Comparison of ENCODE assay signal across 23 cellular contexts in the genomic region with DNA sequence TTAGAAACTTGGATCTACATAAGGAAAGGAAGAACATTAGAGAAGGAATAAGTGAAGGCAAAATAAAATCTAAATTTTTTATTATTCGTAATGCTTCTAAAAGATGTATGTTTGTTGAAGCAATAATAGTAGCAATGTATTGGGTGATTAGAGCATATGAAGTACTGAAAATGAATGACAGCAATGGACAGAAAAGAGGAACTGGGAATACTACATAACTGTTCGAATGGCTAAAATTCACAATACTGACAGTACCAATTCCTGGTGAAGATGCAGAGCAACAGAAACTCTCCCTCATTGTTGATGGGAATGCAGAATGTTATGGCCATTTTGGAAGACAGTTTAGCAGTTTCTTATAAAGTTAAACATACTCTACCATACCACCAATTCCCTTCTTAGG.
"Had no signal": no experiment of that assay in that cellular context is flagged by ENCODE, and none has a peak within 500 bp of the region (broad histone marks: within the 10 kb centered on the region; RNA-seq: fewer than 3 reads in every experiment).

No MANE protein-coding gene starts in this region.

- H3K4me3 ChIP-seq: dorsolateral prefrontal cortex, hepatocyte, lung, neural progenitor cell, ovary, right atrium auricular region, suprapubic skin, tibial artery, upper lobe of left lung, uterus had no signal

- H2AFZ ChIP-seq: hepatocyte, neural progenitor cell had no signal

- H3K79me2 ChIP-seq: hepatocyte had no signal

- H3K9me3 ChIP-seq: ovary, right atrium auricular region, suprapubic skin, tibial artery, upper lobe of left lung, uterus had no signal

- H3K4me2 ChIP-seq: hepatocyte, neural progenitor cell had no signal

- H3K27me3 ChIP-seq: hepatocyte, neural progenitor cell, ovary, right atrium auricular region, suprapubic skin, tibial artery, upper lobe of left lung, uterus had no signal

- H3K27ac ChIP-seq: dorsolateral prefrontal cortex, hepatocyte, neural progenitor cell, ovary, right atrium auricular region, suprapubic skin, tibial artery, upper lobe of left lung, uterus had no signal

- ATAC-seq: left colon; left ventricle myocardium superior; natural killer cell treated with Interleukin-12 subunit alpha and Interleukin-12 subunit beta and Interleukin-15 and Interleukin-18, amount 100 ng/mL, for 72 hours; stimulated activated effector memory CD8-positive, alpha-beta T cell treated with anti-CD3 and anti-CD28 coated beads, Interleukin-12 subunit alpha, Interleukin-12 subunit beta, amount 100 ng/mL, for 72 hours; stimulated activated naive CD8-positive, alpha-beta T cell treated with anti-CD3 and anti-CD28 coated beads, Interleukin-15, Interleukin-2, amounts not matched to agents 100 U/mL and 50 U/mL, for 24 hours had no signal

- H3K9ac ChIP-seq: neural progenitor cell had no signal

- DNase-seq: dorsolateral prefrontal cortex; effector CD8-positive, alpha-beta T cell; foreskin melanocyte; head of caudate nucleus; left colon; left ventricle myocardium superior; midbrain; nucleus accumbens; ovary; small intestine; stimulated activated CD4-positive, alpha-beta T cell treated with anti-CD3 and anti-CD28 coated beads, Interleukin-4, amount 100 ng/mL, for 1 hour; stimulated activated CD8-positive, alpha-beta memory T cell treated with anti-CD3 and anti-CD28 coated beads, Interleukin-4, amount 100 ng/mL, for 48 hours; stimulated activated naive CD8-positive, alpha-beta T cell treated with anti-CD3 and anti-CD28 coated beads, Interleukin-15, Interleukin-2, amounts not matched to agents 100 U/mL and 50 U/mL, for 24 hours; tibial artery; upper lobe of left lung; uterus had no signal

- FAIRE-seq: small intestine had no signal

- H3K4me1 ChIP-seq: neural progenitor cell, right atrium auricular region, suprapubic skin, tibial artery, upper lobe of left lung, uterus had no signal

- H3K36me3 ChIP-seq: neural progenitor cell, ovary, right atrium auricular region, suprapubic skin, tibial artery, upper lobe of left lung, uterus had no signal
